8 cellular contexts compared by ENCODE assay signal in genomic region chr6:161393839-161394364, GRCh38.
DNase-seq lines count a peak whose midpoint lies in the region; ATAC-seq and TF ChIP-seq lines count a peak whose summit lies in the region.

No MANE protein-coding gene starts in this region.

- H3K4me1 ChIP-seq in thyroid gland = no peaks in the 10 kb centered on the region

- H3K4me1 Mint-ChIP-seq in activated CD4-positive, alpha-beta memory T cell treated with anti-CD3 and anti-CD28 coated beads for 36 hours (ENCODE audit: low read depth) = no peaks in the 10 kb centered on the region
- no peaks in the 10 kb centered on the region for H3K4me1 Mint-ChIP-seq in nephron

- H3K9me3 Mint-ChIP-seq in activated CD4-positive, alpha-beta memory T cell treated with anti-CD3 and anti-CD28 coated beads for 36 hours = peaks cover 2% of the 10 kb centered on the region
- H3K9me3 Mint-ChIP-seq in nephron = peaks cover 7% of the 10 kb centered on the region

- H3K27me3 ChIP-seq in thyroid gland = no peaks in the 10 kb centered on the region

- DNase-seq in DMS114 treated with DMSO at 0.1 percent for 48 hours (lab: John Stamatoyannopoulos, UW; ENCODE audit: unreplicated experiment) (peak; percentile 44), NCI-H524 treated with DMSO at 0.1 percent for 48 hours (lab: John Stamatoyannopoulos, UW) (peak; percentile 63), thyroid gland (peak in 1 of 2 donors; percentile 21)
- DNase-seq in activated CD4-positive, alpha-beta memory T cell treated with anti-CD3 and anti-CD28 coated beads for 36 hours = peak; percentile 67

- CTCF ChIA-PET in activated CD4-positive, alpha-beta memory T cell treated with anti-CD3 and anti-CD28 coated beads for 36 hours (lab: Charles Lee) = interaction anchor here (0.5 to 4.5 kb wide), 9 partner anchors 9 to 1043 kb away, joined by 3 to 27 read pairs (median 5); no protein-coding TSS in a partner anchor

- H3K4me3 ChIP-seq in thyroid gland (replicated peaks in 1 of 3) = no peak overlapping the region

- no peak for TF ChIP-seq POLR2A in thyroid gland (IDR thresholded peaks at IDR 0.05)

- no peaks in the 10 kb centered on the region for H3K9me3 ChIP-seq in thyroid gland

- intact Hi-C loops in activated CD4-positive, alpha-beta memory T cell treated with anti-CD3 and anti-CD28 coated beads for 36 hours (cut with micrococcal nuclease) = loop anchor here (1.0 to 5.0 kb wide), 2 partner anchors 301 to 1333 kb away; partner anchors contain the start of genes PACRG and PRKN
- intact Hi-C loops in thyroid gland (cut with DNase I) = no loop called here

- 20 to 23% methylated on average over 7 of the region's 7 CpGs for WGBS in thyroid gland, 2 donors

- H3K27ac ChIP-seq in thyroid gland = no peak overlapping the region

- no peaks in the 10 kb centered on the region for H3K36me3 Mint-ChIP-seq in activated CD4-positive, alpha-beta memory T cell treated with anti-CD3 and anti-CD28 coated beads for 36 hours
- H3K36me3 Mint-ChIP-seq in nephron (ENCODE audit: low read depth) = no peaks in the 10 kb centered on the region

- no peaks in the 10 kb centered on the region for H3K27me3 Mint-ChIP-seq in activated CD4-positive, alpha-beta memory T cell treated with anti-CD3 and anti-CD28 coated beads for 36 hours
- peaks cover 4% of the 10 kb centered on the region for H3K27me3 Mint-ChIP-seq in nephron (ENCODE audit: low read depth)

- H3K36me3 ChIP-seq in thyroid gland = no peaks in the 10 kb centered on the region

- ATAC-seq in GM19468 (IDR thresholded peaks at IDR 0.05; ENCODE audit: extremely low read depth, unreplicated experiment) (peak; percentile 100), HG03521 (IDR thresholded peaks at IDR 0.05; ENCODE audit: unreplicated experiment) (peak; percentile 100), esophagus mucosa (peak; percentile 97)

- no peak overlapping the region for H3K27ac Mint-ChIP-seq in activated CD4-positive, alpha-beta memory T cell treated with anti-CD3 and anti-CD28 coated beads for 36 hours
- H3K27ac Mint-ChIP-seq in nephron = no peak overlapping the region

- POLR2A ChIA-PET in activated CD4-positive, alpha-beta memory T cell treated with anti-CD3 and anti-CD28 coated beads for 36 hours (lab: Charles Lee) = no interaction called here

- no peak overlapping the region for H3K4me3 Mint-ChIP-seq in activated CD4-positive, alpha-beta memory T cell treated with anti-CD3 and anti-CD28 coated beads for 36 hours
- no peak overlapping the region for H3K4me3 Mint-ChIP-seq in nephron

- TF ChIP-seq CTCF in nephron (IDR thresholded peaks at IDR 0.05; ENCODE audit: unreplicated experiment in 3 of 3) = peak; percentile 68 to 79 (median 78)
- TF ChIP-seq CTCF in thyroid gland (IDR thresholded peaks at IDR 0.05) = peak in 5 of 6 experiments; percentile 25 to 73 (median 58)
